10 cellular contexts compared by ENCODE assay signal in the genomic region with DNA sequence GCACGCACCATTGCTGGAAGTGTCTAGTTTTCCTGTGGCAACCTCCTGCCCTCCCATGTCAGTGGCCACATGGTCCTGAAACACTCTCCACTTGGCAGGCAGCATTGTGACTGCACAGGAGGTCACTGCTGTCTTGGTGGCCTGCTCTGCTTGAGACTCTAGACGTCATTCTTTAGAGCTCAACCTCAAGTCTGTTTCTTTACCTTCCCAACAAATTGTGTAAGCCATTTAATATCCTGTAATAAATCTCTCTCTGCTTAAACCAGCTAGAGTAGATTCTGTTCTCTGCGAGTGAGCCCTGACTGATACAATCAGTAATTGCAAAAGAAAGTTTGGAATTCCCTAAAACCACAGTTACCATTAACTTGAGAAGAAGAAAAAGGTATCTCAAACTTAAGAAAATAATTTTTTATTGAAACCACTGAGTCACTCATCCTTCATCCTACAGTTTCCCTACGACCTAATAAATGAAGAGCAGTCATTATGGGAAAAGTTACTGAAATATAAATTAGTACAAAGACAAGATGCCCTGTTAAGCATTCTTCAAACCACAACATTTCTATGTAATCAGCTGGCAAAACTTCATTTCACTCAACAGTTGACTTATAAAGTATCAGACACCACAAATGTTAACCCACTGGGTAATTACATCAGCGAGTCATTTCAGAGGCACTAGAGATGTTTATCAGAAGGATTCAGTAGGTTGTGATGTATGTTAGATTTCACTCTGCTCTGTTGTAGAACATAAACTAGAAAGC.
A peak's percentile ranks its signal among the peaks of the same experiment; 100 is the strongest.
DNase-seq lines count a peak whose midpoint lies in the region; ATAC-seq and TF ChIP-seq lines count a peak whose summit lies in the region.
"Had no signal": no experiment of that assay in that cellular context is flagged by ENCODE, and none has a peak within 500 bp of the region (broad histone marks: within the 10 kb centered on the region; RNA-seq: fewer than 3 reads in every experiment).

No MANE protein-coding gene starts in this region.

- peaks cover 30% of the 10 kb centered on the region for H3K4me1 Mint-ChIP-seq in T-helper 1 cell treated with Interleukin-12 subunit alpha and Interleukin-12 subunit beta and Interleukin-4 antibody, amounts not matched to agents 30 μg/mL and 1 μg/mL, for 36 hours (ENCODE audit: low read depth)

- peaks cover 6% of the 10 kb centered on the region for H3K36me3 Mint-ChIP-seq in T-helper 1 cell treated with Interleukin-12 subunit alpha and Interleukin-12 subunit beta and Interleukin-4 antibody, amounts not matched to agents 30 μg/mL and 1 μg/mL, for 36 hours (ENCODE audit: low read depth)

- H3K4me3 Mint-ChIP-seq in T-helper 1 cell treated with Interleukin-12 subunit alpha and Interleukin-12 subunit beta and Interleukin-4 antibody, amounts not matched to agents 30 μg/mL and 1 μg/mL, for 36 hours = no peak overlapping the region

- H3K27ac Mint-ChIP-seq in T-helper 1 cell treated with Interleukin-12 subunit alpha and Interleukin-12 subunit beta and Interleukin-4 antibody, amounts not matched to agents 30 μg/mL and 1 μg/mL, for 36 hours = peak overlapping the region; percentile 15

- H3K27me3 Mint-ChIP-seq in T-helper 1 cell treated with Interleukin-12 subunit alpha and Interleukin-12 subunit beta and Interleukin-4 antibody, amounts not matched to agents 30 μg/mL and 1 μg/mL, for 36 hours (ENCODE audit: low read depth) = no peaks in the 10 kb centered on the region

- TF ChIP-seq CTCF in 22Rv1 (IDR thresholded peaks at IDR 0.05) = no peak

- DNase-seq in kidney glomerular epithelial cell (lab: John Stamatoyannopoulos, UW) (peak; percentile 99), NCI-H748 (lab: John Stamatoyannopoulos, UW; ENCODE audit: unreplicated experiment) (no peak), cerebellar cortex (ENCODE audit: low spot score) (no peak), NCI-H1694 treated with DMSO at 0.1 percent for 48 hours (lab: John Stamatoyannopoulos, UW) (no peak)
- DNase-seq in effector CD8-positive, alpha-beta T cell (lab: John Stamatoyannopoulos, UW) = no peak
- DNase-seq: KBM-7, lower lobe of right lung had no signal

- no peaks in the 10 kb centered on the region for H3K9me3 Mint-ChIP-seq in T-helper 1 cell treated with Interleukin-12 subunit alpha and Interleukin-12 subunit beta and Interleukin-4 antibody, amounts not matched to agents 30 μg/mL and 1 μg/mL, for 36 hours

- ATAC-seq in GM18909 (IDR thresholded peaks at IDR 0.05; ENCODE audit: poor library complexity, unreplicated experiment) = peak; percentile 36

- peak overlapping the region; percentile 38; the same call in 1 of the 2 replicates for H3K27ac ChIP-seq in 22Rv1
- H3K27ac ChIP-seq: lower lobe of right lung had no signal
